In genomic region chr14:24434676-24435075, GRCh38 we compare ENCODE assay signal across 22 cellular contexts. TPM values are rescaled to one million over a fixed set of nuclear protein-coding genes. Genes with fewer than 3 reads are reported as not detected.
DNase-seq lines count a peak whose midpoint lies in the region; ATAC-seq and TF ChIP-seq lines count a peak whose summit lies in the region.
"Had no signal": no experiment of that assay in that cellular context is flagged by ENCODE, and none has a peak within 500 bp of the region (broad histone marks: within the 10 kb centered on the region; RNA-seq: fewer than 3 reads in every experiment).

No MANE protein-coding gene starts in this region.

- H3K36me3 ChIP-seq in adipocyte (ENCODE audit: control insufficient read depth, insufficient read depth, low read length, severe bottlenecking), result peaks cover 58% of the 10 kb centered on the region

- no peaks in the 10 kb centered on the region for H3K9me3 Mint-ChIP-seq in activated naive CD4-positive, alpha-beta T cell treated with anti-CD3 and anti-CD28 coated beads, Interleukin-2, amount 50 U/mL, for 72 hours
- H3K9me3 Mint-ChIP-seq in nephron (no peaks in the 10 kb centered on the region), type B pancreatic cell (no peaks in the 10 kb centered on the region), CD14-positive monocyte (no peaks in the 10 kb centered on the region), endothelial cell (ENCODE audit: unreplicated experiment) (no peaks in the 10 kb centered on the region)
- H3K9me3 Mint-ChIP-seq: activated T-helper 1 cell treated with anti-CD3 and anti-CD28 coated beads, Interleukin-12 subunit alpha, Interleukin-12 subunit beta, Interleukin-2, Interleukin-4 antibody, amounts not matched to agents 30 ng/mL and 10 ng/mL and 1 ng/mL, durations not matched to agents 14 hours and 24 hours and 36 hours; brain had no signal

- no peaks in the 10 kb centered on the region for H3K27me3 ChIP-seq in adipocyte (replicated peaks; ENCODE audit: control insufficient read depth, insufficient read depth, low read length)
- H3K27me3 ChIP-seq: gastroesophageal sphincter, left lung, upper lobe of right lung had no signal

- H3K4me1 Mint-ChIP-seq in nephron (peaks cover 37% of the 10 kb centered on the region), type B pancreatic cell (ENCODE audit: unreplicated experiment) (peaks cover 36% of the 10 kb centered on the region), CD14-positive monocyte (peaks cover 56% of the 10 kb centered on the region), endothelial cell (ENCODE audit: unreplicated experiment) (peaks cover 31% of the 10 kb centered on the region)

- H3K4me3 ChIP-seq in adipocyte (ENCODE audit: low read length), result no peak overlapping the region
- H3K4me3 ChIP-seq: gastroesophageal sphincter, GM12878, left lung, psoas muscle, upper lobe of right lung had no signal

- H3K36me3 Mint-ChIP-seq in activated naive CD4-positive, alpha-beta T cell treated with anti-CD3 and anti-CD28 coated beads, Interleukin-2, amount 50 U/mL, for 72 hours, result peaks cover 27 to 33% of the 10 kb centered on the region in 2 donors
- H3K36me3 Mint-ChIP-seq in nephron (ENCODE audit: low read depth) (peaks cover 50% of the 10 kb centered on the region), type B pancreatic cell (peaks cover 25% of the 10 kb centered on the region), CD14-positive monocyte (peaks cover 65 to 82% of the 10 kb centered on the region in 2 donors), endothelial cell (ENCODE audit: low read depth, unreplicated experiment) (peaks cover 36% of the 10 kb centered on the region)

- ATAC-seq in activated naive CD4-positive, alpha-beta T cell treated with anti-CD3 and anti-CD28 coated beads, Interleukin-2, amount 50 U/mL, for 72 hours, result no peak
- ATAC-seq: gastroesophageal sphincter, GM12878, left lung, psoas muscle, upper lobe of right lung had no signal

- no peak for TF ChIP-seq CTCF in nephron (IDR thresholded peaks at IDR 0.05; ENCODE audit: unreplicated experiment in 3 of 3)
- no peak for TF ChIP-seq CTCF in type B pancreatic cell (conservative IDR thresholded peaks at IDR 0.05)
- TF ChIP-seq CTCF in CD14-positive monocyte (IDR thresholded peaks at IDR 0.05), result no peak
- no peak for TF ChIP-seq CTCF in endothelial cell (IDR thresholded peaks at IDR 0.05; ENCODE audit: unreplicated experiment)

- DNase-seq in activated naive CD4-positive, alpha-beta T cell treated with anti-CD3 and anti-CD28 coated beads, Interleukin-2, amount 50 U/mL, for 72 hours (ENCODE audit: low spot score in 2 of 2), result no peak
- DNase-seq in activated naive CD4-positive, alpha-beta T cell (lab: John Stamatoyannopoulos, UW), result no peak
- DNase-seq in adipocyte (ENCODE audit: low read depth) (no peak), type B pancreatic cell (ENCODE audit: extremely low spot score, unreplicated experiment) (no peak), CD14-positive monocyte (ENCODE audit: low spot score) (no peak), activated gamma-delta T cell treated with Interleukin-2 at 50 U/mL for 16 hours (no peak), endothelial cell (ENCODE audit: low spot score) (no peak)
- DNase-seq: ACHN; activated CD4-positive, CD25-positive, alpha-beta regulatory T cell treated with anti-CD3 and anti-CD28 coated beads, Interleukin-2, amount 50 U/mL, for 72 hours; hypothalamus; left lung; NCI-H1092 treated with DMSO at 0.1 percent for 48 hours; NCI-H187 treated with DMSO at 0.1 percent for 48 hours; NCI-H524 treated with DMSO at 0.1 percent for 48 hours; psoas muscle; SHP77; upper lobe of right lung had no signal

- peak overlapping the region; percentile 53 for H3K9ac ChIP-seq in adipocyte (ENCODE audit: low read length)

- peak overlapping the region; percentile 36 to 73 for H3K27ac Mint-ChIP-seq in activated naive CD4-positive, alpha-beta T cell treated with anti-CD3 and anti-CD28 coated beads, Interleukin-2, amount 50 U/mL, for 72 hours
- peak overlapping the region in 2 of 3 experiments; percentile 1 to 9 for H3K27ac Mint-ChIP-seq in nephron
- H3K27ac Mint-ChIP-seq in type B pancreatic cell, result peak overlapping the region; percentile 41
- H3K27ac Mint-ChIP-seq in CD14-positive monocyte, result peak overlapping the region in 3 of 7 donors; percentile 3 to 52 (median 47)
- H3K27ac Mint-ChIP-seq in endothelial cell (ENCODE audit: unreplicated experiment), result no peak overlapping the region

- peak overlapping the region in 1 of 3 experiments; percentile 9 for H3K4me3 Mint-ChIP-seq in nephron
- H3K4me3 Mint-ChIP-seq in type B pancreatic cell, result no peak overlapping the region
- H3K4me3 Mint-ChIP-seq in CD14-positive monocyte, result no peak overlapping the region
- H3K4me3 Mint-ChIP-seq in endothelial cell (ENCODE audit: unreplicated experiment), result no peak overlapping the region
- H3K4me3 Mint-ChIP-seq: activated T-helper 1 cell treated with anti-CD3 and anti-CD28 coated beads, Interleukin-12 subunit alpha, Interleukin-12 subunit beta, Interleukin-2, Interleukin-4 antibody, amounts not matched to agents 30 ng/mL and 10 ng/mL and 1 ng/mL, durations not matched to agents 14 hours and 24 hours and 36 hours had no signal

- H3K27me3 Mint-ChIP-seq in nephron (ENCODE audit: low read depth) (no peaks in the 10 kb centered on the region), type B pancreatic cell (no peaks in the 10 kb centered on the region), CD14-positive monocyte (ENCODE audit: low read depth in 3 of 3) (peaks cover 0 to 1% (median 0%) of the 10 kb centered on the region in 3 donors), endothelial cell (ENCODE audit: unreplicated experiment) (peaks cover 5% of the 10 kb centered on the region)

- H3K4me1 ChIP-seq in adipocyte (ENCODE audit: control insufficient read depth, insufficient read depth, low read length), result peaks cover 50% of the 10 kb centered on the region

- intact Hi-C loops in CD14-positive monocyte (cut with micrococcal nuclease), result loop anchor here in 1 of 2 donors (2.0 to 10.0 kb wide), 2 partner anchors 98 to 190 kb away; partner anchors contain the start of gene TINF2

- H3K9me3 ChIP-seq in adipocyte (ENCODE audit: control insufficient read depth, low read length), result no peaks in the 10 kb centered on the region
- H3K9me3 ChIP-seq: gastroesophageal sphincter, left lung, psoas muscle, upper lobe of right lung had no signal

RNA-seq across cellular contexts. Expression of gene KHNYN, which starts 4.9 kb away (rescaled TPM):
- 10 to 100 TPM; 70.1 to 70.6 TPM for total RNA-seq in activated naive CD4-positive, alpha-beta T cell treated with anti-CD3 and anti-CD28 coated beads, Interleukin-2, amount 50 U/mL, for 72 hours
- 81.3 and 113 TPM in 2 replicates for total RNA-seq in type B pancreatic cell (ENCODE audit: low replicate concordance)
- 10 to 100 TPM; 12.4 to 16.0 TPM for polyA plus RNA-seq in CD14-positive monocyte
- 43.8 TPM for total RNA-seq in endothelial cell (ENCODE audit: unreplicated experiment)

RNA-seq across cellular contexts. Expression of gene CBLN3, which starts 5.2 kb away (rescaled TPM):
- 10 to 100 TPM in 1 of 2 donors, 1 to 10 TPM in 1; 6.5 to 20.1 TPM for total RNA-seq in activated naive CD4-positive, alpha-beta T cell treated with anti-CD3 and anti-CD28 coated beads, Interleukin-2, amount 50 U/mL, for 72 hours
- total RNA-seq in type B pancreatic cell (ENCODE audit: low replicate concordance) (1.4 and 2.4 TPM in 2 replicates), endothelial cell (ENCODE audit: unreplicated experiment) (1.5 TPM)
- polyA plus RNA-seq in CD14-positive monocyte, result under 1 TPM in 1 of 2 donors, not detected in 1; 0.07 TPM

RNA-seq across cellular contexts. Expression of gene SDR39U1, which starts 7.9 kb away (rescaled TPM):
- total RNA-seq in activated naive CD4-positive, alpha-beta T cell treated with anti-CD3 and anti-CD28 coated beads, Interleukin-2, amount 50 U/mL, for 72 hours, result 10 to 100 TPM; 50.6 to 72.3 TPM
- 54.1 and 62.1 TPM in 2 replicates for total RNA-seq in type B pancreatic cell (ENCODE audit: low replicate concordance)
- polyA plus RNA-seq in CD14-positive monocyte, result 10 to 100 TPM; 37.3 to 39.2 TPM
- total RNA-seq in endothelial cell (ENCODE audit: unreplicated experiment), result 34.9 TPM

RNA-seq across cellular contexts. Expression of gene NYNRIN, which starts 35.9 kb away (rescaled TPM):
- under 1 TPM; 0.02 to 0.14 TPM for total RNA-seq in activated naive CD4-positive, alpha-beta T cell treated with anti-CD3 and anti-CD28 coated beads, Interleukin-2, amount 50 U/mL, for 72 hours
- total RNA-seq in type B pancreatic cell (ENCODE audit: low replicate concordance), result 79.2 and 129 TPM in 2 replicates
- polyA plus RNA-seq in CD14-positive monocyte, result under 1 TPM; 0.18 to 0.40 TPM
- 49.0 TPM for total RNA-seq in endothelial cell (ENCODE audit: unreplicated experiment)
- total RNA-seq: activated T-helper 1 cell treated with anti-CD3 and anti-CD28 coated beads, Interleukin-12 subunit alpha, Interleukin-12 subunit beta, Interleukin-2, Interleukin-4 antibody, amounts not matched to agents 30 ng/mL and 10 ng/mL and 1 ng/mL, durations not matched to agents 14 hours and 24 hours and 36 hours had no signal
